Comparison of ENCODE assay signal across 14 cellular contexts in genomic region chr2:201671205-201671604, GRCh38. TPM values are rescaled to one million over a fixed set of nuclear protein-coding genes. Genes with fewer than 3 reads are reported as not detected.
"Had no signal": no experiment of that assay in that cellular context is flagged by ENCODE, and none has a peak within 500 bp of the region (broad histone marks: within the 10 kb centered on the region; RNA-seq: fewer than 3 reads in every experiment).

No MANE protein-coding gene starts in this region.

RNA-seq across cellular contexts. Expression of gene MPP4, which starts 27.2 kb away (rescaled TPM):
- total RNA-seq: activated naive CD4-positive, alpha-beta T cell treated with anti-CD3 and anti-CD28 coated beads for 36 hours; activated naive CD4-positive, alpha-beta T cell treated with anti-CD3 and anti-CD28 coated beads, Interleukin-2, amount 50 U/mL, for 72 hours; activated naive CD8-positive, alpha-beta T cell treated with anti-CD3 and anti-CD28 coated beads for 36 hours; activated naive CD8-positive, alpha-beta T cell treated with anti-CD3 and anti-CD28 coated beads, Interleukin-2, amount 10 ng/mL, durations not matched to agents 7 days and 5 days; activated T-cell treated with anti-CD3 and anti-CD28 coated beads, Interleukin-2, amount 50 U/mL, for 4 hours; activated T-cell treated with anti-CD3 and anti-CD28 coated beads, Interleukin-2, amount 50 U/mL, for 72 hours; activated T-helper 1 cell treated with anti-CD3 and anti-CD28 coated beads, Interleukin-12 subunit alpha, Interleukin-12 subunit beta, Interleukin-2, Interleukin-4 antibody, amounts not matched to agents 30 ng/mL and 10 ng/mL and 1 ng/mL, durations not matched to agents 14 hours and 24 hours and 36 hours; activated T-helper 17 cell treated with anti-CD3 and anti-CD28 coated beads, Interleukin-2, amount 50 U/mL, for 72 hours; activated T-helper 2 cell treated with anti-CD3 and anti-CD28 coated beads, Interferon-gamma antibody, Interleukin-2, Interleukin-4, amounts not matched to agents 10 μg/mL and 5 μg/mL and 100 μg/mL, durations not matched to agents 14 hours and 24 hours and 36 hours; ascending aorta; body of pancreas; bronchial epithelial cell; cardiac septum had no signal
- polyA plus RNA-seq: aorta had no signal
